8 cellular contexts compared by ENCODE assay signal in the genomic region with DNA sequence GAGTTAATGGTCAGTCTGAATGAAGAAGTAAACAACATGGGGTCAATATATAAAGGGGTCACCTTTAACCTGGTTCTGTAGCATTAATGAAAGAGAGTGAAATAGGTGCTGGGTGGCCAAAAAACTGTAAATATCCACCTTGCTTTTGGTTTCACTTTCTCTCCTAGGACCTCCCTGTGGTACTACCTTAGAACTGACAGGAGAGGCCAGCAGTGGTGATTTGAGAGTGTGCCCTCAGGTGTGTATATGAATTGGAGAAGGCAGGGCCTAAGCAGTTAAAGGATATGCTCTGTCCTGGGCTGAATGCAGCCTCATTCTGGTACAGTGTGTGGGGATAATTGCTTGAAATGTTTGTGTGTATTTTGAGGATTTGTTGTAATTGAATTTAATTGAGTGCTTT.
DNase-seq lines count a peak whose midpoint lies in the region; ATAC-seq, FAIRE-seq and TF ChIP-seq lines count a peak whose summit lies in the region.

No MANE protein-coding gene starts in this region.

- ATAC-seq in HG02970 (IDR thresholded peaks at IDR 0.05; ENCODE audit: low FRiP score, unreplicated experiment) (peak; percentile 61), SK-N-SH treated with all-trans-retinoic acid at 6 μM for 48 hours (peak; percentile 50; the same call in 2 of the 3 replicates), Right ventricle myocardium inferior (no peak)
- ATAC-seq in stimulated activated naive CD8-positive, alpha-beta T cell treated with anti-CD3 and anti-CD28 coated beads, Interleukin-15, Interleukin-2, amounts not matched to agents 100 U/mL and 50 U/mL, for 24 hours = peak; percentile 52

- no peak for FAIRE-seq in H54 (lab: Jason Lieb, UNC)

- no peaks in the 10 kb centered on the region for H3K9me3 Mint-ChIP-seq in activated T-cell treated with anti-CD3 and anti-CD28 coated beads, Interleukin-2, amount 50 U/mL, for 24 hours

- H3K27me3 Mint-ChIP-seq in activated T-cell treated with anti-CD3 and anti-CD28 coated beads, Interleukin-2, amount 50 U/mL, for 24 hours = no peaks in the 10 kb centered on the region

- intact Hi-C loops in Right ventricle myocardium inferior (cut with DNase I) = no loop called here

- peaks cover 15% of the 10 kb centered on the region for H3K4me1 Mint-ChIP-seq in activated T-cell treated with anti-CD3 and anti-CD28 coated beads, Interleukin-2, amount 50 U/mL, for 24 hours (ENCODE audit: low read depth)

- H3K4me3 Mint-ChIP-seq in activated T-cell treated with anti-CD3 and anti-CD28 coated beads, Interleukin-2, amount 50 U/mL, for 24 hours = no peak overlapping the region

- no peak for DNase-seq in activated T-cell treated with anti-CD3 and anti-CD28 coated beads, Interleukin-2, amount 50 U/mL, for 24 hours
- DNase-seq in activated T-cell treated with anti-CD3 and anti-CD28 coated beads, Interleukin-2, amount 50 U/mL, for 1 hour = no peak
- no peak for DNase-seq in stimulated activated naive CD8-positive, alpha-beta T cell treated with anti-CD3 and anti-CD28 coated beads, Interleukin-15, Interleukin-2, amounts not matched to agents 100 U/mL and 50 U/mL, for 24 hours
- DNase-seq in DMS114 treated with DMSO at 0.1 percent for 48 hours (lab: John Stamatoyannopoulos, UW; ENCODE audit: unreplicated experiment) (no peak), H54 (ENCODE audit: insufficient read length, low spot score) (no peak), Right ventricle myocardium inferior (ENCODE audit: missing footprints) (no peak)

- peak overlapping the region; percentile 66 for H3K27ac Mint-ChIP-seq in activated T-cell treated with anti-CD3 and anti-CD28 coated beads, Interleukin-2, amount 50 U/mL, for 24 hours

- no peak for TF ChIP-seq POLR2A in H54 (IDR thresholded peaks at IDR 0.05; ENCODE audit: low read depth, low read length)

- H3K36me3 Mint-ChIP-seq in activated T-cell treated with anti-CD3 and anti-CD28 coated beads, Interleukin-2, amount 50 U/mL, for 24 hours (ENCODE audit: low read depth) = no peaks in the 10 kb centered on the region

TF ChIP-seq in SK-N-SH treated with all-trans-retinoic acid at 6 μM for 48 hours, 23 proteins besides CTCF, POLR2A, EP300 and RAD21:
- TF ChIP-seq ZFP30 (CRISPR knock-in tag; IDR thresholded peaks at IDR 0.05) (no peak), GLIS3 (CRISPR knock-in tag; IDR thresholded peaks at IDR 0.05) (no peak), CREB5 (CRISPR knock-in tag; IDR thresholded peaks at IDR 0.05; ENCODE audit: low read depth) (no peak), CSDC2 (CRISPR knock-in tag; IDR thresholded peaks at IDR 0.05) (no peak), TOX (CRISPR knock-in tag; IDR thresholded peaks at IDR 0.05; ENCODE audit: borderline replicate concordance) (no peak), PPARA (CRISPR knock-in tag; IDR thresholded peaks at IDR 0.05; ENCODE audit: borderline replicate concordance) (no peak), SNAI2 (CRISPR knock-in tag; IDR thresholded peaks at IDR 0.05) (no peak), TCF4 (CRISPR knock-in tag; IDR thresholded peaks at IDR 0.05; ENCODE audit: borderline replicate concordance) (no peak), ARNTL (CRISPR knock-in tag; IDR thresholded peaks at IDR 0.05; ENCODE audit: borderline replicate concordance, low read depth) (no peak), RARB (CRISPR knock-in tag; IDR thresholded peaks at IDR 0.05) (no peak), ESRRG (CRISPR knock-in tag; IDR thresholded peaks at IDR 0.05) (no peak), ZNF565 (CRISPR knock-in tag; conservative IDR thresholded peaks at IDR 0.05; ENCODE audit: low read depth) (no peak), ZFP3 (CRISPR knock-in tag; IDR thresholded peaks at IDR 0.05) (no peak), PATZ1 (CRISPR knock-in tag; IDR thresholded peaks at IDR 0.05; ENCODE audit: borderline replicate concordance) (no peak)
- TF ChIP-seq, protein P1, sequence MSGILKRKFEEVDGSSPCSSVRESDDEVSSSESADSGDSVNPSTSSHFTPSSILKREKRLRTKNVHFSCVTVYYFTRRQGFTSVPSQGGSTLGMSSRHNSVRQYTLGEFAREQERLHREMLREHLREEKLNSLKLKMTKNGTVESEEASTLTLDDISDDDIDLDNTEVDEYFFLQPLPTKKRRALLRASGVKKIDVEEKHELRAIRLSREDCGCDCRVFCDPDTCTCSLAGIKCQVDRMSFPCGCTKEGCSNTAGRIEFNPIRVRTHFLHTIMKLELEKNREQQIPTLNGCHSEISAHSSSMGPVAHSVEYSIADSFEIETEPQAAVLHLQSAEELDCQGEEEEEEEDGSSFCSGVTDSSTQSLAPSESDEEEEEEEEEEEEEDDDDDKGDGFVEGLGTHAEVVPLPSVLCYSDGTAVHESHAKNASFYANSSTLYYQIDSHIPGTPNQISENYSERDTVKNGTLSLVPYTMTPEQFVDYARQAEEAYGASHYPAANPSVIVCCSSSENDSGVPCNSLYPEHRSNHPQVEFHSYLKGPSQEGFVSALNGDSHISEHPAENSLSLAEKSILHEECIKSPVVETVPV (CRISPR knock-in tag; IDR thresholded peaks at IDR 0.05) = no peak
